In genomic region chr1:20322081-20322824, GRCh38 we compare ENCODE assay signal across 1 cellular context.
TF ChIP-seq lines count a peak whose summit lies in the region.

No MANE protein-coding gene starts in this region.

TF ChIP-seq in GM12878, 131 proteins besides CTCF, POLR2A, EP300 and RAD21 (continued from another document):
- no peak for TF ChIP-seq DPF2 (IDR thresholded peaks at IDR 0.05)
- TF ChIP-seq PAX5 (IDR thresholded peaks at IDR 0.05; ENCODE audit: borderline replicate concordance, low read depth, low read length) = no peak
- 0 out of 2 replicates have a peak, but pooled peaks have one; percentile 31 for TF ChIP-seq MEF2A (IDR thresholded peaks at IDR 0.05; ENCODE audit: insufficient read depth, low read depth, low read length)
- no peak for TF ChIP-seq YY1 (IDR thresholded peaks at IDR 0.05; ENCODE audit: low read depth, low read length)
